Comparison of ENCODE assay signal across 17 cellular contexts in genomic region chr18:23673725-23674124, GRCh38. TPM values are rescaled to one million over a fixed set of nuclear protein-coding genes. Genes with fewer than 3 reads are reported as not detected.
"Had no signal": no experiment of that assay in that cellular context is flagged by ENCODE, and none has a peak within 500 bp of the region (broad histone marks: within the 10 kb centered on the region; RNA-seq: fewer than 3 reads in every experiment).

No MANE protein-coding gene starts in this region.

- DNase-seq: activated CD4-positive, alpha-beta T cell treated with anti-CD3 and anti-CD28 coated beads, Interleukin-2, amount 10 ng/mL, durations not matched to agents 24 days and 14 days; activated naive CD4-positive, alpha-beta T cell; activated T-cell treated with anti-CD3 and anti-CD28 coated beads, Interleukin-2, amount 50 U/mL, for 48 hours; amniotic stem cell; body of pancreas; glutamatergic neuron; immature natural killer cell; left colon; naive B cell; pancreas; substantia nigra; T-cell; T1000; transverse colon had no signal

- H3K36me3 Mint-ChIP-seq: immature natural killer cell, naive B cell, T-cell had no signal

- H3K4me1 Mint-ChIP-seq: activated CD4-positive, alpha-beta T cell treated with anti-CD3 and anti-CD28 coated beads, Interleukin-2, amount 10 ng/mL, durations not matched to agents 24 days and 14 days; immature natural killer cell; T-cell had no signal

- H3K4me3 ChIP-seq: body of pancreas, lung, pancreas, skin epidermis, transverse colon had no signal

- H3K27me3 ChIP-seq: body of pancreas, pancreas had no signal

- H3K27ac ChIP-seq: body of pancreas, pancreas, skin epidermis, transverse colon, VCaP had no signal

- H3K9me3 ChIP-seq: body of pancreas, pancreas, transverse colon had no signal

- ATAC-seq: body of pancreas, left colon, pancreas, T-cell had no signal

- H3K36me3 ChIP-seq: pancreas, transverse colon had no signal

- H3K4me3 Mint-ChIP-seq: activated CD4-positive, alpha-beta T cell treated with anti-CD3 and anti-CD28 coated beads, Interleukin-2, amount 10 ng/mL, durations not matched to agents 24 days and 14 days; immature natural killer cell; naive B cell; T-cell had no signal

- H3K27ac Mint-ChIP-seq: activated CD4-positive, alpha-beta T cell treated with anti-CD3 and anti-CD28 coated beads, Interleukin-2, amount 10 ng/mL, durations not matched to agents 24 days and 14 days; immature natural killer cell; naive B cell; T-cell had no signal

- FAIRE-seq: pancreas had no signal

- H3K4me1 ChIP-seq: body of pancreas, pancreas had no signal

- H3K9me3 Mint-ChIP-seq: activated CD4-positive, alpha-beta T cell treated with anti-CD3 and anti-CD28 coated beads, Interleukin-2, amount 10 ng/mL, durations not matched to agents 24 days and 14 days; immature natural killer cell; T-cell had no signal

RNA-seq across cellular contexts. Expression of gene ANKRD29, which starts 11.0 kb away (rescaled TPM):
- total RNA-seq: activated CD4-positive, alpha-beta T cell treated with anti-CD3 and anti-CD28 coated beads, Interleukin-2, amount 10 ng/mL, durations not matched to agents 24 days and 14 days had no signal

RNA-seq across cellular contexts. Expression of gene LAMA3, which starts 15.5 kb away (rescaled TPM):
- total RNA-seq: activated CD4-positive, alpha-beta T cell treated with anti-CD3 and anti-CD28 coated beads, Interleukin-2, amount 10 ng/mL, durations not matched to agents 24 days and 14 days had no signal
- polyA plus RNA-seq: immature natural killer cell had no signal
